Comparison of ENCODE assay signal across 25 cellular contexts in genomic region chr22:35486116-35486631, GRCh38. TPM values are rescaled to one million over a fixed set of nuclear protein-coding genes. Genes with fewer than 3 reads are reported as not detected.
"Had no signal": no experiment of that assay in that cellular context is flagged by ENCODE, and none has a peak within 500 bp of the region (broad histone marks: within the 10 kb centered on the region; RNA-seq: fewer than 3 reads in every experiment).

No MANE protein-coding gene starts in this region.

- H3K4me3 ChIP-seq: MG63 had no signal

- H3K36me3 ChIP-seq: MG63 had no signal

- ATAC-seq: Panc1, PC-3 had no signal

- H3K9me3 ChIP-seq: MG63, SK-N-SH had no signal

- H3K9ac ChIP-seq: SK-N-SH had no signal

- DNase-seq: IMR-90, Karpas-422, KG1, MG63, NCI-H1092, NCI-H1105 treated with DMSO at 0.1 percent for 48 hours, NCI-H1417 treated with DMSO at 0.1 percent for 48 hours, NCI-H146, NCI-H1694 treated with DMSO at 0.1 percent for 48 hours, NCI-H1930, NCI-H2081, NCI-H2171, NCI-H226, NCI-H446, NCI-H510A, NCI-H524 treated with DMSO at 0.1 percent for 48 hours, NCI-H69, NCI-H774, PC-3, SHP77, SK-N-SH, SW 1271 had no signal

- H3K27me3 ChIP-seq: MG63 had no signal

- H3K27ac ChIP-seq: RWPE1 had no signal

- H3K4me2 ChIP-seq: SK-N-SH had no signal

RNA-seq across cellular contexts. Expression of gene RASD2, which starts 54.5 kb away (rescaled TPM):
- total RNA-seq: HT-29 had no signal
